In the genomic region with DNA sequence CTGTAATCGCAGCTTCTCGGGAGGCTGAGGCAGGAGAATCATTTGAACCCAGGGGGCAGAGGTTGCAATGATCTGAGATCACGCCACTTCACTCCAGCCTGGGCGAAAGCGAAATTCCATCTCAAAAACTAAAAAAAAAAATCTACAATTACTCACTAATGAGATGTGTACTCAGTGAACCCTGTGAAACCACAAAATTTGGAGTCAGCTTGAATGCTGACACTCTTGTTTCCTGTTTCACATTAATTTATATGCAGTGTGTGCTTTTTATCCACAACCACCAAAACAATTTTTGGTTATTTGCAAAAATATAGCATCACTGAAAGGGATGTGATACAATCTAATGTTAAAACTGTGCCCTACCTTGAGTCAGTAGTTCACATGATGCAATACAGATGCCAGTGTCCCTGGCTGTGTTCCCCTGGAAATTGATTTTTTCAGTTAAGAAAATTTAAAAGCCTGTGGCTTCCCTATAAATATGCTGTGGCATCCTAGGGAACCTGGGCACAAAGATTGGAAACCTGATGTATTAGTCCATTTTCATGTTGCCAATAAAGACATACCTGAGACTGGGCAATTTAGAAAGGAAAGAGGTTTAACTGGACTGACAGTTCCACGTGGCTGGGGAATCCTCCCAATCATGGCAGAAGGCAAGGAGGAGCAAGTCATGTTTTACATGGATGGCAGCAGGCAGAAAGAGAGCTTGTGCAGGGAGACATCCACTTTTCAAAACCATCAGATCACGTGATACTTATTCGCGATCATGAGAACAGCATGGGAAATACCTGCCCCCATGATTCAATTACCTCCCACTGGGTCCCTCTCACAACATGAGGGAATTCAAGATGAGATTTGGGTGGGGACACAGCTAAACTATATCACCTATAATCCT, we compare ENCODE assay signal across 32 cellular contexts.
DNase-seq lines count a peak whose midpoint lies in the region; ATAC-seq, FAIRE-seq and TF ChIP-seq lines count a peak whose summit lies in the region.
"Had no signal": no experiment of that assay in that cellular context is flagged by ENCODE, and none has a peak within 500 bp of the region (broad histone marks: within the 10 kb centered on the region; RNA-seq: fewer than 3 reads in every experiment).

No MANE protein-coding gene starts in this region.

- no peak overlapping the region for H3K9ac ChIP-seq in astrocyte (ENCODE audit: low read length)
- H3K9ac ChIP-seq in HepG2 (ENCODE audit: insufficient read depth, low read depth, low read length): no peak overlapping the region

- no peaks in the 10 kb centered on the region for H3K27me3 Mint-ChIP-seq in astrocyte (ENCODE audit: low read depth, unreplicated experiment)
- H3K27me3 Mint-ChIP-seq: activated CD4-positive, alpha-beta memory T cell treated with anti-CD3 and anti-CD28 coated beads, Interleukin-2, amount 10 ng/mL, durations not matched to agents 7 days and 5 days; activated naive CD8-positive, alpha-beta T cell treated with anti-CD3 and anti-CD28 coated beads, Interleukin-2, amount 50 U/mL, for 24 hours; CD4-positive, alpha-beta T cell had no signal

- no peaks in the 10 kb centered on the region for H3K36me3 Mint-ChIP-seq in astrocyte (ENCODE audit: low read depth, unreplicated experiment)

- CTCF ChIA-PET in HepG2 (lab: Yijun Ruan, JAX; ENCODE audit: low intra/inter-chr PET ratio, low total read pairs): no interaction called here

- peaks cover 18% of the 10 kb centered on the region for H3K4me1 ChIP-seq in astrocyte (ENCODE audit: insufficient read depth, low read length)
- H3K4me1 ChIP-seq in HepG2 (ENCODE audit: insufficient read depth, low read length): peaks cover 11% of the 10 kb centered on the region
- H3K4me1 ChIP-seq: prostate gland, testis, uterus had no signal

- POLR2A ChIA-PET in HepG2 (lab: Yijun Ruan, JAX): no interaction called here

- intact Hi-C loops in HepG2 (cut with micrococcal nuclease; ENCODE audit: unreplicated experiment): no loop called here

- 79% methylated on average over 9 of the region's 9 CpGs for WGBS in HepG2 (ENCODE audit: low lambda C conversion rate)

- H3K27ac ChIP-seq in astrocyte (ENCODE audit: low read depth, low read length) (no peak overlapping the region), HepG2 (ENCODE audit: extremely low read length, insufficient read depth, low read length) (no peak overlapping the region)
- H3K27ac ChIP-seq: brain microvascular endothelial cell, dorsolateral prefrontal cortex, gastrocnemius medialis, prostate gland, skin epidermis, testis, uterus had no signal

- no peaks in the 10 kb centered on the region for H3K9me3 ChIP-seq in astrocyte (ENCODE audit: insufficient read depth, low read depth, low read length)
- H3K9me3 ChIP-seq in HepG2 (ENCODE audit: low read length): peaks cover 8% of the 10 kb centered on the region; the same call in 1 of the 2 replicates
- H3K9me3 ChIP-seq: gastrocnemius medialis, prostate gland, testis, uterus had no signal

- FAIRE-seq in HTR-8/SVneo (lab: Jason Lieb, UNC) (peak; percentile 33), astrocyte (lab: Jason Lieb, UNC) (peak; percentile 34), HepG2 (lab: Jason Lieb, UNC) (no peak)
- FAIRE-seq: A204.1, GM12891 had no signal

- H3K27me3 ChIP-seq in astrocyte (ENCODE audit: insufficient read depth, low read length) (no peaks in the 10 kb centered on the region), HepG2 (ENCODE audit: control insufficient read depth in 1 of 2, insufficient read depth in 2 of 2, low read length in 2 of 2) (no peaks in the 10 kb centered on the region)
- H3K27me3 ChIP-seq: brain microvascular endothelial cell, dorsolateral prefrontal cortex, gastrocnemius medialis, testis, uterus had no signal

- H4K20me1 ChIP-seq in astrocyte (ENCODE audit: insufficient read depth, low read length) (no peaks in the 10 kb centered on the region), HepG2 (ENCODE audit: insufficient read depth, low read length) (no peaks in the 10 kb centered on the region)

- peaks cover 6% of the 10 kb centered on the region for H3K9me3 Mint-ChIP-seq in astrocyte (ENCODE audit: unreplicated experiment)
- H3K9me3 Mint-ChIP-seq: activated CD4-positive, alpha-beta memory T cell treated with anti-CD3 and anti-CD28 coated beads, Interleukin-2, amount 10 ng/mL, durations not matched to agents 7 days and 5 days; T-helper 2 cell treated with Interferon-gamma antibody and Interleukin-4, amounts not matched to agents 5 μg/mL and 100 μg/mL, for 36 hours had no signal

- TF ChIP-seq CTCF in astrocyte (IDR thresholded peaks at IDR 0.05; ENCODE audit: insufficient read depth, low read depth, low read length): no peak
- TF ChIP-seq CTCF in HepG2 (CRISPR knock-in tag; IDR thresholded peaks at IDR 0.05): no peak

- ATAC-seq in HepG2: no peak
- no peak for ATAC-seq in HG03039 (IDR thresholded peaks at IDR 0.05; ENCODE audit: unreplicated experiment)
- no peak for ATAC-seq in HG03432 (IDR thresholded peaks at IDR 0.05; ENCODE audit: unreplicated experiment)
- ATAC-seq: activated naive CD8-positive, alpha-beta T cell treated with anti-CD3 and anti-CD28 coated beads, Interleukin-2, amount 50 U/mL, for 24 hours; gastrocnemius medialis; naive thymus-derived CD8-positive, alpha-beta T cell had no signal

- no peak overlapping the region for H3K4me3 ChIP-seq in astrocyte (ENCODE audit: insufficient read depth, low read depth, low read length)
- H3K4me3 ChIP-seq in HepG2 (replicated peaks in 1 of 3; ENCODE audit: insufficient read depth in 1 of 3, low read depth in 2 of 3, low read length in 3 of 3): no peak overlapping the region
- H3K4me3 ChIP-seq: dorsolateral prefrontal cortex, gastrocnemius medialis, prostate gland, skin epidermis, testis, uterus had no signal

- BruUV-seq in HepG2 (replicated peaks; lab: Mats Ljungman, UMichigan): no TSS peak

- no peak for TF ChIP-seq POLR2A in HepG2 (IDR thresholded peaks at IDR 0.05; ENCODE audit: insufficient read depth in 1 of 2, low read depth in 2 of 2, low read length in 2 of 2)

- in situ Hi-C loops in HepG2 (cut with HindIII; ENCODE audit: extremely low pct_ligation_motif_present, low pct_unique_long_range_greater_than_20kb): no loop called here

- DNase-seq in Daoy (ENCODE audit: low read depth): peak; percentile 14
- DNase-seq in HTR-8/SVneo (ENCODE audit: insufficient read length, low spot score): no peak
- peak; percentile 67 for DNase-seq in astrocyte (ENCODE audit: low read depth)
- no peak for DNase-seq in HepG2 (ENCODE audit: low spot score)
- no peak for DNase-seq in D341Med (ENCODE audit: low spot score)
- no peak for DNase-seq in NCI-H82 treated with DMSO at 0.1 percent for 48 hours (lab: John Stamatoyannopoulos, UW; ENCODE audit: unreplicated experiment)
- DNase-seq: activated CD4-positive, alpha-beta memory T cell treated with anti-CD3 and anti-CD28 coated beads, Interleukin-2, amount 10 ng/mL, durations not matched to agents 7 days and 5 days; activated CD8-positive, alpha-beta memory T cell treated with anti-CD3 and anti-CD28 coated beads, Interleukin-2, amount 50 U/mL, for 4 hours; activated naive CD4-positive, alpha-beta T cell; activated naive CD8-positive, alpha-beta T cell treated with anti-CD3 and anti-CD28 coated beads, Interleukin-2, amount 50 U/mL, for 24 hours; AML-193; brain microvascular endothelial cell; CD4-positive, alpha-beta T cell; dorsolateral prefrontal cortex; gastrocnemius medialis; naive thymus-derived CD8-positive, alpha-beta T cell; NCI-H1105; NCI-H187; NCI-H2171; NCI-H524; occipital lobe; SIG-M5; stimulated activated naive CD4-positive, alpha-beta T cell; testis; uterus had no signal

- H3K4me2 ChIP-seq in astrocyte (ENCODE audit: low read length) (no peak overlapping the region), HepG2 (ENCODE audit: low read depth, low read length) (no peak overlapping the region)

- peaks cover 37% of the 10 kb centered on the region for H3K4me1 Mint-ChIP-seq in astrocyte (ENCODE audit: low read depth, unreplicated experiment)
- H3K4me1 Mint-ChIP-seq: activated CD4-positive, alpha-beta memory T cell treated with anti-CD3 and anti-CD28 coated beads, Interleukin-2, amount 10 ng/mL, durations not matched to agents 7 days and 5 days; activated naive CD8-positive, alpha-beta T cell treated with anti-CD3 and anti-CD28 coated beads, Interleukin-2, amount 50 U/mL, for 24 hours; naive thymus-derived CD8-positive, alpha-beta T cell had no signal

- peak overlapping the region; percentile 34 for H3K27ac Mint-ChIP-seq in astrocyte (ENCODE audit: unreplicated experiment)
- H3K27ac Mint-ChIP-seq: activated CD4-positive, alpha-beta memory T cell treated with anti-CD3 and anti-CD28 coated beads, Interleukin-2, amount 10 ng/mL, durations not matched to agents 7 days and 5 days; activated naive CD8-positive, alpha-beta T cell treated with anti-CD3 and anti-CD28 coated beads, Interleukin-2, amount 50 U/mL, for 24 hours; CD4-positive, alpha-beta T cell; T-helper 2 cell treated with Interferon-gamma antibody and Interleukin-4, amounts not matched to agents 5 μg/mL and 100 μg/mL, for 36 hours had no signal

- H3K79me2 ChIP-seq in astrocyte (ENCODE audit: insufficient read depth, low read length) (no peaks in the 10 kb centered on the region), HepG2 (ENCODE audit: insufficient read depth, low read length) (no peaks in the 10 kb centered on the region)

- H2AFZ ChIP-seq in astrocyte (ENCODE audit: low read depth, low read length): no peak overlapping the region
- no peak overlapping the region for H2AFZ ChIP-seq in HepG2 (ENCODE audit: low read length)

- no peaks in the 10 kb centered on the region for H3K36me3 ChIP-seq in astrocyte (ENCODE audit: insufficient read depth, low read length)
- no peaks in the 10 kb centered on the region for H3K36me3 ChIP-seq in HepG2 (replicated peaks in 1 of 2; ENCODE audit: control insufficient read depth in 1 of 2, insufficient read depth in 2 of 2, low read length in 2 of 2)
- H3K36me3 ChIP-seq: brain microvascular endothelial cell, gastrocnemius medialis, prostate gland, uterus had no signal

- H3K4me3 Mint-ChIP-seq in astrocyte (ENCODE audit: unreplicated experiment): no peak overlapping the region
- H3K4me3 Mint-ChIP-seq: activated CD4-positive, alpha-beta memory T cell treated with anti-CD3 and anti-CD28 coated beads, Interleukin-2, amount 10 ng/mL, durations not matched to agents 7 days and 5 days; activated naive CD8-positive, alpha-beta T cell treated with anti-CD3 and anti-CD28 coated beads, Interleukin-2, amount 50 U/mL, for 24 hours; CD4-positive, alpha-beta T cell; naive thymus-derived CD8-positive, alpha-beta T cell; T-helper 2 cell treated with Interferon-gamma antibody and Interleukin-4, amounts not matched to agents 5 μg/mL and 100 μg/mL, for 36 hours had no signal

- TF ChIP-seq RAD21 in HepG2 (CRISPR knock-in tag; IDR thresholded peaks at IDR 0.05): no peak

- no peak for TF ChIP-seq EP300 in HepG2 (IDR thresholded peaks at IDR 0.05; ENCODE audit: low read depth in 2 of 2, low read length in 2 of 2)
- TF ChIP-seq EP300 in HepG2 (CRISPR knock-in tag; IDR thresholded peaks at IDR 0.05; ENCODE audit: borderline replicate concordance): no peak

TF ChIP-seq in HepG2, 621 proteins besides CTCF, POLR2A, EP300 and RAD21:
- TF ChIP-seq ZNF431 (CRISPR knock-in tag; IDR thresholded peaks at IDR 0.05; ENCODE audit: borderline replicate concordance, low read depth): peak; percentile 93
- TF ChIP-seq ZNF883 (CRISPR knock-in tag; IDR thresholded peaks at IDR 0.05; ENCODE audit: not compliant biosample characterization): no peak

Comparison
In these comparisons a context has a peak if more than half of its experiments do, and no peak if none do; other contexts are left out.
1. DNase-seq: peak in Daoy (single experiment) and astrocyte (single experiment); none in HTR-8/SVneo (single experiment), HepG2 (single experiment), D341Med (single experiment) and NCI-H82 treated with DMSO at 0.1 percent for 48 hours (single experiment).